ENCODE assay signal across 12 cellular contexts in the genomic region with DNA sequence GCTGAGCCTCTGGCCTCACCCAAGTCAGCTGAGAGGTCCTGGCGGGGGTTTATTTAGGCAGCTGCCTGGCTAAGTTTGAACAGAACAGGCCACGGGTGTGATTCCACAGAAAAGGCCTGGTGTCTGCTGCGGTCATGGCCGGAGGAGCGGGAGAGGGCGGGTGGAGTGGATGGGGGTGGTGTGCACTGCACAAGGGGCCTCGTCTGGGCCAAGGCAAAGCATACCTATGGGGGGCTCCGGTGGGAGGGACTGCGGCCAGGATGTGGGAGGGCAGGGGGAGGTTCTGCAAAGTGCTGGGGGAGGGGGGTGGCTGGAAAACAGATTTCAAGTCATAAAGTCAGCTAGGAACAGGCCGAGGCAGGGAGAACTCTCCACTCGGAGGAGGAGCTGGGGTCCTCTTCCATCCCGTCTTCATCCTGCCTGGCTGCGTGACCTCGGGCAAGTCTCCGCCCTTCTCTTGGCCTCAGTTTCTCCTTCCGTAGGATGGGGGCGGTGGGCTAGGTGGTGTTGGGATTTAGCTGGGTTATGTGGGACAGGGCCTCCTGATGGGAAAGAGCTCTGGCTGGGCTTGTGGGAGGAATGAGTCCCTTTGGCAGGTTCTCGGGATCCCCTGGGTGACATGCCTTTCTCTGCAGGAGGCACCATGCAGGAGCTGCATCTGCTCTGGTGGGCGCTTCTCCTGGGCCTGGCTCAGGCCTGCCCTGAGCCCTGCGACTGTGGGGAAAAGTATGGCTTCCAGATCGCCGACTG. TPM values are rescaled to one million over a fixed set of nuclear protein-coding genes. Genes with fewer than 3 reads are reported as not detected.
DNase-seq lines count a peak whose midpoint lies in the region; ATAC-seq and TF ChIP-seq lines count a peak whose summit lies in the region.
"Had no signal": no experiment of that assay in that cellular context is flagged by ENCODE, and none has a peak within 500 bp of the region (broad histone marks: within the 10 kb centered on the region; RNA-seq: fewer than 3 reads in every experiment).

No MANE protein-coding gene starts in this region.

- H3K27ac Mint-ChIP-seq in neural crest cell (ENCODE audit: unreplicated experiment) = no peak overlapping the region
- H3K27ac Mint-ChIP-seq: T-helper 17 cell had no signal

- H3K36me3 ChIP-seq in urinary bladder (ENCODE audit: insufficient read depth) = no peaks in the 10 kb centered on the region

- TF ChIP-seq CTCF in neural crest cell (conservative IDR thresholded peaks at IDR 0.05) = no peak

- H3K36me3 Mint-ChIP-seq in neural crest cell (ENCODE audit: low read depth) = peaks cover 4% of the 10 kb centered on the region

- H3K27me3 Mint-ChIP-seq in neural crest cell (ENCODE audit: low read depth) = peaks cover 26% of the 10 kb centered on the region

- H3K9me3 Mint-ChIP-seq in neural crest cell = no peaks in the 10 kb centered on the region

- ATAC-seq in Right ventricle myocardium superior (ENCODE audit: poor library complexity) (peak; percentile 45), left colon (no peak), HG02642 (IDR thresholded peaks at IDR 0.05; ENCODE audit: poor library complexity, unreplicated experiment) (no peak)
- ATAC-seq: T-helper 17 cell had no signal

- peak; percentile 14 for DNase-seq in activated CD4-positive, CD25-positive, alpha-beta regulatory T cell treated with anti-CD3 and anti-CD28 coated beads, Interleukin-2, amount 50 U/mL, for 72 hours
- DNase-seq in activated CD4-positive, CD25-positive, alpha-beta regulatory T cell (lab: John Stamatoyannopoulos, UW) = no peak
- DNase-seq in Right ventricle myocardium superior (no peak), neural crest cell (ENCODE audit: low read depth, low spot score) (no peak), left colon (no peak), pons (ENCODE audit: low spot score) (no peak)
- DNase-seq: activated CD8-positive, alpha-beta memory T cell treated with anti-CD3 and anti-CD28 coated beads, Interleukin-2, amount 50 U/mL, for 4 hours; NCI-H1048; NCI-H748 treated with DMSO at 0.1 percent for 48 hours; T-helper 17 cell had no signal

- peak overlapping the region; percentile 79 for H3K4me3 Mint-ChIP-seq in neural crest cell
- H3K4me3 Mint-ChIP-seq: T-helper 17 cell had no signal

- peaks cover 76% of the 10 kb centered on the region for H3K4me1 Mint-ChIP-seq in neural crest cell

- H3K4me3 ChIP-seq in urinary bladder (ENCODE audit: low read depth, low read length) = peak overlapping the region; percentile 19

- H3K4me1 ChIP-seq in urinary bladder (ENCODE audit: insufficient read depth) = no peaks in the 10 kb centered on the region

- intact Hi-C loops in Right ventricle myocardium superior (cut with DNase I) (no loop called here), left colon (cut with DNase I, micrococcal nuclease) (no loop called here)

- WGBS in urinary bladder = 45% methylated on average over 22 of the region's 22 CpGs

- peak overlapping the region; percentile 72 for H3K27ac ChIP-seq in urinary bladder (ENCODE audit: low read depth)

RNA-seq across cellular contexts. Expression of gene ISLR, which starts 0.9 kb away (rescaled TPM):
- total RNA-seq in Right ventricle myocardium superior = 11.6 TPM
- 1.5 and 2.6 TPM in 2 replicates for total RNA-seq in neural crest cell
- total RNA-seq in urinary bladder = 110 TPM
- 82.1 TPM for polyA plus RNA-seq in urinary bladder
- 10 to 100 TPM in 1 of 2 donors, 1 to 10 TPM in 1; 4.8 to 10.2 TPM for total RNA-seq in left colon
- total RNA-seq: T-helper 17 cell had no signal

RNA-seq across cellular contexts. Expression of gene STRA6, which starts 28.2 kb away (rescaled TPM):
- total RNA-seq in Right ventricle myocardium superior (not detected), neural crest cell (138 and 146 TPM in 2 replicates), urinary bladder (21.9 TPM), left colon (not detected)
- polyA plus RNA-seq in urinary bladder = 2.2 TPM
- total RNA-seq: T-helper 17 cell had no signal

RNA-seq across cellular contexts. Expression of gene ISLR2, which starts 44.0 kb away (rescaled TPM):
- total RNA-seq in Right ventricle myocardium superior (2.7 TPM), neural crest cell (9.6 and 10.9 TPM in 2 replicates), urinary bladder (2.9 TPM), left colon (under 1 TPM; 0.52 to 0.89 TPM)
- polyA plus RNA-seq in urinary bladder = 2.0 TPM
- total RNA-seq: T-helper 17 cell had no signal

Comparison
In these comparisons a context has a peak if more than half of its experiments do, and no peak if none do; other contexts are left out.
1. RNA of gene STRA6, which starts 28.2 kb away (total RNA-seq): 138 to 146 TPM in neural crest cell and 21.9 TPM in urinary bladder (single experiment); not detected in left colon and not detected in Right ventricle myocardium superior (single experiment); every median in the first group is over 10 times any median in the second.